Comparison of ENCODE assay signal across 15 cellular contexts in genomic region chr9:488448-488847, GRCh38. TPM values are rescaled to one million over a fixed set of nuclear protein-coding genes. Genes with fewer than 3 reads are reported as not detected.
DNase-seq lines count a peak whose midpoint lies in the region; ATAC-seq and TF ChIP-seq lines count a peak whose summit lies in the region.
"Had no signal": no experiment of that assay in that cellular context is flagged by ENCODE, and none has a peak within 500 bp of the region (broad histone marks: within the 10 kb centered on the region; RNA-seq: fewer than 3 reads in every experiment).

No MANE protein-coding gene starts in this region.

- no peaks in the 10 kb centered on the region for H3K9me3 ChIP-seq in PC-3 (ENCODE audit: low read length)

- no peaks in the 10 kb centered on the region for H3K27me3 ChIP-seq in PC-3 (ENCODE audit: low read length)

- H3K4me3 ChIP-seq in PC-3 (ENCODE audit: low read length), result no peak overlapping the region

- H3F3A ChIP-seq in PC-3 (ENCODE audit: low read length, unreplicated experiment), result peaks cover 3% of the 10 kb centered on the region

- peak overlapping the region; percentile 70 for H3K4me2 ChIP-seq in PC-3 (ENCODE audit: low read length)

- intact Hi-C loops in activated CD4-positive, alpha-beta T cell treated with anti-CD3 and anti-CD28 coated beads for 36 hours (cut with DNase I, micrococcal nuclease), result no loop called here
- intact Hi-C loops in PC-3 (cut with micrococcal nuclease), result loop anchor here (2.0 to 5.0 kb wide), 2 partner anchors 16 to 101 kb away; partner anchors contain the start of gene KANK1

- BruUV-seq in PC-3 (replicated peaks; lab: Mats Ljungman, UMichigan), result no TSS peak

- H4K20me1 ChIP-seq in PC-3 (ENCODE audit: low read length), result no peaks in the 10 kb centered on the region

- no peaks in the 10 kb centered on the region for H3K79me2 ChIP-seq in PC-3 (ENCODE audit: low read length)

- H3K4me1 ChIP-seq in PC-3 (ENCODE audit: insufficient read depth, low read length), result peaks cover 51% of the 10 kb centered on the region

- H3K27ac Mint-ChIP-seq in activated CD4-positive, alpha-beta T cell treated with anti-CD3 and anti-CD28 coated beads for 36 hours, result no peak overlapping the region
- H3K27ac Mint-ChIP-seq in central memory CD8-positive, alpha-beta T cell (ENCODE audit: low read depth), result peak overlapping the region; percentile 35
- H3K27ac Mint-ChIP-seq: B cell; CD4-positive, alpha-beta T cell; H9 had no signal

- no peaks in the 10 kb centered on the region for H3K36me3 ChIP-seq in PC-3 (ENCODE audit: low read depth, low read length)

- H3K4me1 Mint-ChIP-seq in activated CD4-positive, alpha-beta T cell treated with anti-CD3 and anti-CD28 coated beads for 36 hours, result no peaks in the 10 kb centered on the region
- peaks cover 5% of the 10 kb centered on the region for H3K4me1 Mint-ChIP-seq in central memory CD8-positive, alpha-beta T cell
- H3K4me1 Mint-ChIP-seq: B cell, H9 had no signal

- peak; percentile 57 for ATAC-seq in activated CD4-positive, alpha-beta T cell treated with anti-CD3 and anti-CD28 coated beads for 36 hours
- ATAC-seq in PC-3, result peak; percentile 42
- ATAC-seq in central memory CD8-positive, alpha-beta T cell (replicated peaks; ENCODE audit: extremely low read depth, poor library complexity, severe bottlenecking), result no peak
- ATAC-seq in stimulated activated naive CD8-positive, alpha-beta T cell treated with anti-CD3 and anti-CD28 coated beads, Interleukin-15, Interleukin-2, amounts not matched to agents 100 U/mL and 50 U/mL, for 24 hours, result no peak

- POLR2A ChIA-PET in activated CD4-positive, alpha-beta T cell treated with anti-CD3 and anti-CD28 coated beads for 36 hours (lab: Charles Lee), result no interaction called here
- POLR2A ChIA-PET in PC-3 (lab: Charles Lee; ENCODE audit: unreplicated experiment), result no interaction called here

- no peak for DNase-seq in activated CD4-positive, alpha-beta T cell treated with anti-CD3 and anti-CD28 coated beads for 36 hours
- no peak for DNase-seq in activated CD4-positive, alpha-beta T cell treated with anti-CD3 and anti-CD28 coated beads for 1 hour
- peak; percentile 53 for DNase-seq in PC-3
- no peak for DNase-seq in central memory CD8-positive, alpha-beta T cell (ENCODE audit: low spot score in 2 of 2)
- no peak for DNase-seq in stimulated activated naive CD8-positive, alpha-beta T cell treated with anti-CD3 and anti-CD28 coated beads, Interleukin-15, Interleukin-2, amounts not matched to agents 100 U/mL and 50 U/mL, for 24 hours
- no peak for DNase-seq in NCI-H2171 treated with DMSO at 0.1 percent for 48 hours (lab: John Stamatoyannopoulos, UW)
- no peak for DNase-seq in effector CD8-positive, alpha-beta T cell (lab: John Stamatoyannopoulos, UW)
- DNase-seq: C1 segment of cervical spinal cord; CD4-positive, alpha-beta T cell; DND-41; GDM1; GOT3; H9 had no signal

- peaks cover 2% of the 10 kb centered on the region for H3K36me3 Mint-ChIP-seq in activated CD4-positive, alpha-beta T cell treated with anti-CD3 and anti-CD28 coated beads for 36 hours (ENCODE audit: low read depth)
- peaks cover 1% of the 10 kb centered on the region for H3K36me3 Mint-ChIP-seq in central memory CD8-positive, alpha-beta T cell (ENCODE audit: insufficient read depth)

- CTCF ChIA-PET in activated CD4-positive, alpha-beta T cell treated with anti-CD3 and anti-CD28 coated beads for 36 hours (lab: Charles Lee), result interaction anchor here (1.0 kb wide), 1 partner anchor 521 kb away, joined by 5 read pairs; no protein-coding TSS in a partner anchor
- CTCF ChIA-PET in PC-3 (lab: Charles Lee), result no interaction called here

- no peak overlapping the region for H3K4me3 Mint-ChIP-seq in activated CD4-positive, alpha-beta T cell treated with anti-CD3 and anti-CD28 coated beads for 36 hours
- H3K4me3 Mint-ChIP-seq in central memory CD8-positive, alpha-beta T cell, result no peak overlapping the region
- H3K4me3 Mint-ChIP-seq: B cell; CD4-positive, alpha-beta T cell; H9 had no signal

- TF ChIP-seq CTCF in 22Rv1 (IDR thresholded peaks at IDR 0.05) (no peak), PC-3 (conservative IDR thresholded peaks at IDR 0.05; ENCODE audit: low read depth, low read length) (no peak)

- peak overlapping the region; percentile 75 for H3K9ac ChIP-seq in PC-3 (ENCODE audit: low read length)

- H2AFZ ChIP-seq in PC-3 (ENCODE audit: low read length), result no peak overlapping the region

- H3K9me3 Mint-ChIP-seq in activated CD4-positive, alpha-beta T cell treated with anti-CD3 and anti-CD28 coated beads for 36 hours (ENCODE audit: low read depth), result peaks cover 1% of the 10 kb centered on the region
- H3K9me3 Mint-ChIP-seq in central memory CD8-positive, alpha-beta T cell, result no peaks in the 10 kb centered on the region
- H3K9me3 Mint-ChIP-seq: CD4-positive, alpha-beta T cell had no signal

- H3K9me2 ChIP-seq in PC-3 (replicated peaks; ENCODE audit: low read length), result no peaks in the 10 kb centered on the region

- H3K27me3 Mint-ChIP-seq in activated CD4-positive, alpha-beta T cell treated with anti-CD3 and anti-CD28 coated beads for 36 hours, result no peaks in the 10 kb centered on the region
- no peaks in the 10 kb centered on the region for H3K27me3 Mint-ChIP-seq in central memory CD8-positive, alpha-beta T cell
- H3K27me3 Mint-ChIP-seq: B cell; CD4-positive, alpha-beta T cell had no signal

- H3K27ac ChIP-seq in 22Rv1 (peak overlapping the region; percentile 93), PC-3 (ENCODE audit: low read length) (peak overlapping the region; percentile 98)

RNA-seq across cellular contexts. Expression of gene KANK1, which starts 16.0 kb away (rescaled TPM):
- total RNA-seq in activated CD4-positive, alpha-beta T cell treated with anti-CD3 and anti-CD28 coated beads for 36 hours, result 1 to 10 TPM; 1.8 to 2.9 TPM
- total RNA-seq in PC-3 (2014; rRNA removed), result 14.0 and 18.3 TPM in 2 replicates

Comparison
In these comparisons a context has a peak if more than half of its experiments do, and no peak if none do; other contexts are left out.
1. ATAC-seq: peak in activated CD4-positive, alpha-beta T cell treated with anti-CD3 and anti-CD28 coated beads for 36 hours (single experiment) and PC-3 (single experiment); none in central memory CD8-positive, alpha-beta T cell (single experiment) and stimulated activated naive CD8-positive, alpha-beta T cell treated with anti-CD3 and anti-CD28 coated beads, Interleukin-15, Interleukin-2, amounts not matched to agents 100 U/mL and 50 U/mL, for 24 hours (single experiment).